In genomic region chr6:26158581-26159416, GRCh38 we compare ENCODE assay signal across 8 cellular contexts.
DNase-seq lines count a peak whose midpoint lies in the region; ATAC-seq and TF ChIP-seq lines count a peak whose summit lies in the region.

No MANE protein-coding gene starts in this region.

- H3K79me2 ChIP-seq in H9 (ENCODE audit: insufficient read depth, low read length) (no peaks in the 10 kb centered on the region; the same call in 1 of the 2 replicates), PC-3 (ENCODE audit: low read length) (peaks cover 51% of the 10 kb centered on the region), neural progenitor cell (ENCODE audit: low read depth) (peaks cover 55% of the 10 kb centered on the region)

- H3K4me2 ChIP-seq in H9 (ENCODE audit: insufficient read depth, insufficient read length, low read length) (peak overlapping the region; percentile 84), PC-3 (ENCODE audit: low read length) (peak overlapping the region; percentile 91), neural progenitor cell (peak overlapping the region; percentile 86)

- H3K4me3 Mint-ChIP-seq in H9 = peak overlapping the region; percentile 88 to 89
- peak overlapping the region; percentile 98 for H3K4me3 Mint-ChIP-seq in neural progenitor cell

- H3K23me2 ChIP-seq in H9 (ENCODE audit: insufficient read length, low read depth, low read length, poor library complexity, severe bottlenecking) = peaks cover 12% of the 10 kb centered on the region

- no peak overlapping the region; the same call in 1 of the 2 replicates for H3K4ac ChIP-seq in H9 (ENCODE audit: low read depth, low read length)

- no peak overlapping the region for H2BK20ac ChIP-seq in H9 (ENCODE audit: low read depth, low read length, poor library complexity, severe bottlenecking)

- H3K56ac ChIP-seq in H9 (ENCODE audit: insufficient read length, low read depth, low read length) = no peak overlapping the region

- no TSS peak for BruUV-seq in PC-3 (replicated peaks; lab: Mats Ljungman, UMichigan)

- no peak overlapping the region for H2AFZ ChIP-seq in H9 (ENCODE audit: low read length)
- H2AFZ ChIP-seq in PC-3 (ENCODE audit: low read length) = no peak overlapping the region
- H2AFZ ChIP-seq in neural progenitor cell (replicated peaks) = no peak overlapping the region

- no peak overlapping the region for H2BK120ac ChIP-seq in H9 (ENCODE audit: low read depth, low read length, poor library complexity, severe bottlenecking)

- H4K8ac ChIP-seq in H9 (replicated peaks; ENCODE audit: insufficient read length, low read depth, low read length) = no peak overlapping the region

- H3K14ac ChIP-seq in H9 (ENCODE audit: insufficient read depth, low read length) = peak overlapping the region; percentile 81; the same call in 1 of the 2 replicates

- CTCF ChIA-PET in PC-3 (lab: Charles Lee) = interaction anchor here (0.6 to 1.4 kb wide), 4 partner anchors 38 to 183 kb away, joined by 3 to 5 read pairs (median 3); a partner anchor contains a TSS

- no peaks in the 10 kb centered on the region for H3K9me3 ChIP-seq in H9 (ENCODE audit: control insufficient read depth, low read depth, low read length)
- no peaks in the 10 kb centered on the region for H3K9me3 ChIP-seq in PC-3 (ENCODE audit: low read length)
- no peaks in the 10 kb centered on the region for H3K9me3 ChIP-seq in neural progenitor cell (ENCODE audit: low read depth)
- H3K9me3 ChIP-seq in uterus = no peaks in the 10 kb centered on the region

- WGBS in H9 (ENCODE audit: extremely low coverage, insufficient read length, low lambda C conversion rate) = no CpG with 5 or more reads among the region's 22 CpGs

- DNase-seq in Ammon's horn (ENCODE audit: low spot score) (peak; percentile 56), H9 (no peak), PC-3 (peak; percentile 64), foreskin keratinocyte (peak in 1 of 2 donors; percentile 66), neural progenitor cell (ENCODE audit: low spot score) (no peak), uterus (peak; percentile 40 to 74)
- DNase-seq in activated effector memory CD4-positive, alpha-beta T cell treated with Interleukin-2 at 50 U/mL for 16 hours = peak; percentile 54

- H3K4me1 ChIP-seq in H9 (ENCODE audit: insufficient read depth, low read length) = peaks cover 3% of the 10 kb centered on the region
- H3K4me1 ChIP-seq in PC-3 (ENCODE audit: insufficient read depth, low read length) = peaks cover 21% of the 10 kb centered on the region
- peaks cover 11% of the 10 kb centered on the region for H3K4me1 ChIP-seq in foreskin keratinocyte
- no peaks in the 10 kb centered on the region for H3K4me1 ChIP-seq in neural progenitor cell
- H3K4me1 ChIP-seq in uterus = no peaks in the 10 kb centered on the region

- H3K27me3 Mint-ChIP-seq in H9 (ENCODE audit: low read depth) (peaks cover 16% of the 10 kb centered on the region), neural progenitor cell (ENCODE audit: insufficient read depth, low read depth) (peaks cover 7% of the 10 kb centered on the region)

- no peaks in the 10 kb centered on the region for H3K9me2 ChIP-seq in PC-3 (replicated peaks; ENCODE audit: low read length)

- H3K4me1 Mint-ChIP-seq in H9 (peaks cover 23 to 27% of the 10 kb centered on the region in 2 experiments), neural progenitor cell (peaks cover 25% of the 10 kb centered on the region)

- no peak overlapping the region for H3K23ac ChIP-seq in H9 (ENCODE audit: insufficient read length, low read depth, low read length)

- intact Hi-C loops in PC-3 (cut with micrococcal nuclease) (loop anchor here (1.0 to 5.0 kb wide), 5 partner anchors 34 to 974 kb away; a partner anchor contains a TSS), uterus (cut with DNase I; ENCODE audit: low total_unique reads) (loop anchor here (10.0 kb wide), 1 partner anchor 54 kb away; a partner anchor contains a TSS)

- no peak overlapping the region for H4K5ac ChIP-seq in H9 (ENCODE audit: insufficient read length, low read depth, low read length)

- H3F3A ChIP-seq in PC-3 (ENCODE audit: low read length, unreplicated experiment) = peaks cover 14% of the 10 kb centered on the region
- peaks cover 39% of the 10 kb centered on the region for H3F3A ChIP-seq in neural progenitor cell (ENCODE audit: low read depth)

- H4K20me1 ChIP-seq in H9 (ENCODE audit: control insufficient read depth, insufficient read depth, insufficient read length) (no peaks in the 10 kb centered on the region), PC-3 (ENCODE audit: low read length) (peaks cover 31% of the 10 kb centered on the region), neural progenitor cell (ENCODE audit: low read depth) (peaks cover 43% of the 10 kb centered on the region)

- peaks cover 0 to 2% (median 1%) of the 10 kb centered on the region in 3 experiments; a peak in 3 of 7 replicates for H3K36me3 Mint-ChIP-seq in H9 (ENCODE audit: insufficient read depth in 1 of 3, low read depth in 3 of 3)
- H3K36me3 Mint-ChIP-seq in neural progenitor cell = peaks cover 7% of the 10 kb centered on the region

- no peak for TF ChIP-seq POLR2A in uterus (IDR thresholded peaks at IDR 0.05)

- H3K9ac ChIP-seq in H9 (ENCODE audit: extremely low read depth, insufficient read length, low read length) (peak overlapping the region; percentile 91), PC-3 (ENCODE audit: low read length) (peak overlapping the region; percentile 81), neural progenitor cell (peak overlapping the region; percentile 61)

- ATAC-seq in PC-3 = peak; percentile 6
- ATAC-seq in foreskin keratinocyte = no peak
- no peak for ATAC-seq in HG03196 (IDR thresholded peaks at IDR 0.05; ENCODE audit: unreplicated experiment)

- no peak overlapping the region for H2BK15ac ChIP-seq in H9 (ENCODE audit: low read depth, low read length)

- H3K27me3 ChIP-seq in H9 (ENCODE audit: insufficient read depth, low read length) (no peaks in the 10 kb centered on the region), PC-3 (ENCODE audit: low read length) (no peaks in the 10 kb centered on the region), foreskin keratinocyte (no peaks in the 10 kb centered on the region), neural progenitor cell (no peaks in the 10 kb centered on the region), uterus (no peaks in the 10 kb centered on the region)

- peak overlapping the region; percentile 95 to 100 (median 99) for H3K27ac Mint-ChIP-seq in H9
- peak overlapping the region; percentile 86 for H3K27ac Mint-ChIP-seq in neural progenitor cell

- peak overlapping the region; percentile 91 for H3K4me3 ChIP-seq in PC-3 (ENCODE audit: low read length)
- peak overlapping the region; percentile 97 for H3K4me3 ChIP-seq in neural progenitor cell
- peak overlapping the region; percentile 61 to 63 for H3K4me3 ChIP-seq in uterus

- H3K9me3 Mint-ChIP-seq in H9 (no peaks in the 10 kb centered on the region; a peak in 1 of 5 replicates), neural progenitor cell (peaks cover 2% of the 10 kb centered on the region)

- POLR2A ChIA-PET in PC-3 (lab: Charles Lee; ENCODE audit: unreplicated experiment) = interaction anchor here (0.5 to 4.1 kb wide), 18 partner anchors 31 to 1653 kb away, joined by 3 to 174 read pairs (median 8); a partner anchor contains a TSS

- H3K36me3 ChIP-seq in PC-3 (ENCODE audit: low read depth, low read length) = peaks cover 7% of the 10 kb centered on the region; the same call in 1 of the 2 replicates
- no peaks in the 10 kb centered on the region for H3K36me3 ChIP-seq in neural progenitor cell
- H3K36me3 ChIP-seq in uterus = no peaks in the 10 kb centered on the region

- peak overlapping the region; percentile 61 for H3K27ac ChIP-seq in H9 (ENCODE audit: insufficient read length, low read depth, low read length)
- peak overlapping the region; percentile 52 for H3K27ac ChIP-seq in PC-3 (ENCODE audit: low read length)
- H3K27ac ChIP-seq in foreskin keratinocyte = peak overlapping the region; percentile 74
- peak overlapping the region; percentile 64 for H3K27ac ChIP-seq in neural progenitor cell
- H3K27ac ChIP-seq in uterus = peak overlapping the region; percentile 97 to 99

- H4K91ac ChIP-seq in H9 (ENCODE audit: insufficient read length, low read depth, low read length) = no peak overlapping the region

- peak overlapping the region; percentile 70 for H3T11ph ChIP-seq in H9 (ENCODE audit: low read length)

- H3K79me1 ChIP-seq in H9 (ENCODE audit: insufficient read depth, low read depth, low read length, poor library complexity, severe bottlenecking) = no peaks in the 10 kb centered on the region

- TF ChIP-seq CTCF in H9 (conservative IDR thresholded peaks at IDR 0.05) = no peak
- no peak for TF ChIP-seq CTCF in PC-3 (conservative IDR thresholded peaks at IDR 0.05; ENCODE audit: low read depth, low read length)
- TF ChIP-seq CTCF in foreskin keratinocyte (conservative IDR thresholded peaks at IDR 0.05) = no peak
- no peak for TF ChIP-seq CTCF in neural progenitor cell (IDR thresholded peaks at IDR 0.05)
- TF ChIP-seq CTCF in uterus (IDR thresholded peaks at IDR 0.05) = no peak

- H2AK5ac ChIP-seq in H9 (ENCODE audit: insufficient read length, low read length) = no peak overlapping the region

- no peak overlapping the region for H2BK12ac ChIP-seq in H9 (ENCODE audit: insufficient read length, low read depth, low read length)

- H3K18ac ChIP-seq in H9 (ENCODE audit: insufficient read length, low read depth, low read length) = peak overlapping the region; percentile 64

- no peak overlapping the region for H2BK5ac ChIP-seq in H9 (ENCODE audit: insufficient read length, low read length)

Comparison
In these comparisons a context has a peak if more than half of its experiments do, and no peak if none do; other contexts are left out.
1. DNase-seq: peak in Ammon's horn (single experiment), PC-3 (single experiment), activated effector memory CD4-positive, alpha-beta T cell treated with Interleukin-2 at 50 U/mL for 16 hours (single experiment) and uterus (2 of 2); none in H9 (single experiment) and neural progenitor cell (single experiment).
2. Peak in every context shown above with its lines, with median percentiles within 50 percentile points of each other: H3K27ac ChIP-seq, H3K4me2 ChIP-seq, H3K9ac ChIP-seq and H3K4me3 ChIP-seq.